21 cellular contexts compared by ENCODE assay signal in the genomic region with DNA sequence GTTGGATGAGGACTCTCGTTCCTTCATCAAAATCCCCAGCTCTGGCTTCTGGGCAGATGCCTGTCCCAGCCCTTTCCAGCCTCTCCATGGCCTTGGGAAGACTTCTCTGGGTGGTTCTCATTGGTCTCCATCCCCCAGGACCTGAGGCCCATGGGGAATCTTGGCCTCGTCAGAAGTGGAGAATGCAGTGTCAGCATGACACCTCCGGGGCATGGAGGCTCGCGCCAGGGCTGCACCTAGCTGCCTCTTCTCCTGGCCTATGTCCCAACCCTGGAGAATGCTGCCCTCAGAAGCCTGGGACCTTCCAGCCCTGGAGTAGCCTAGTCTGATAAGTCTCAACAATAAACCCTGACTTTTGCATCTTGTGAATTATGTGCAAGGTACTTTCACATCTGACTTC. TPM values are rescaled to one million over a fixed set of nuclear protein-coding genes. Genes with fewer than 3 reads are reported as not detected.
"Had no signal": no experiment of that assay in that cellular context is flagged by ENCODE, and none has a peak within 500 bp of the region (broad histone marks: within the 10 kb centered on the region; RNA-seq: fewer than 3 reads in every experiment).

No MANE protein-coding gene starts in this region.

- H3K27ac ChIP-seq: brain microvascular endothelial cell, neural progenitor cell had no signal

- H3K4me3 ChIP-seq: esophagus muscularis mucosa, neural progenitor cell had no signal

- ATAC-seq: left colon; stimulated activated naive CD8-positive, alpha-beta T cell treated with anti-CD3 and anti-CD28 coated beads, Interleukin-15, amount 100 ng/mL, for 72 hours; WTC11 had no signal

- DNase-seq: activated CD4-positive, alpha-beta T cell treated with anti-CD3 and anti-CD28 coated beads, Interleukin-2, amount 10 ng/mL, durations not matched to agents 24 days and 14 days; activated CD8-positive, alpha-beta memory T cell treated with anti-CD3 and anti-CD28 coated beads, Interleukin-2, amount 50 U/mL, for 48 hours; activated gamma-delta T cell treated with Interleukin-2 at 50 U/mL for 16 hours; activated naive CD8-positive, alpha-beta T cell treated with anti-CD3 and anti-CD28 coated beads for 36 hours; brain microvascular endothelial cell; cortex of kidney; effector CD4-positive, alpha-beta T cell; left colon; naive B cell; stimulated activated CD4-positive, alpha-beta T cell treated with anti-CD3 and anti-CD28 coated beads, Interleukin-1b, Interleukin-23, amount 100 ng/mL, for 48 hours; stimulated activated naive CD8-positive, alpha-beta T cell treated with anti-CD3 and anti-CD28 coated beads, Interleukin-15, amount 100 ng/mL, for 72 hours; SW 1271 had no signal

- H3K36me3 ChIP-seq: brain microvascular endothelial cell, esophagus muscularis mucosa, neural progenitor cell had no signal

- H3K9me3 ChIP-seq: esophagus muscularis mucosa had no signal

RNA-seq across cellular contexts. Expression of a gene that starts 3.0 kb away (rescaled TPM):
- total RNA-seq: activated CD4-positive, alpha-beta T cell treated with anti-CD3 and anti-CD28 coated beads, Interleukin-2, amount 10 ng/mL, durations not matched to agents 24 days and 14 days; activated naive CD8-positive, alpha-beta T cell treated with anti-CD3 and anti-CD28 coated beads for 36 hours; osteocyte; pulmonary artery endothelial cell; T-helper 2 cell treated with Interferon-gamma antibody and Interleukin-4, amounts not matched to agents 100 ng/mL and 5 ng/mL, for 36 hours; temporal lobe; WTC11 had no signal

RNA-seq across cellular contexts. Expression of a gene that starts 11.8 kb away (rescaled TPM):
- total RNA-seq: activated CD4-positive, alpha-beta T cell treated with anti-CD3 and anti-CD28 coated beads, Interleukin-2, amount 10 ng/mL, durations not matched to agents 24 days and 14 days; activated naive CD8-positive, alpha-beta T cell treated with anti-CD3 and anti-CD28 coated beads for 36 hours; mononuclear cell; pulmonary artery endothelial cell; T-helper 2 cell treated with Interferon-gamma antibody and Interleukin-4, amounts not matched to agents 100 ng/mL and 5 ng/mL, for 36 hours had no signal

RNA-seq across cellular contexts. Expression of a gene that starts 34.4 kb away (rescaled TPM):
- total RNA-seq: activated CD4-positive, alpha-beta T cell treated with anti-CD3 and anti-CD28 coated beads, Interleukin-2, amount 10 ng/mL, durations not matched to agents 24 days and 14 days; activated naive CD8-positive, alpha-beta T cell treated with anti-CD3 and anti-CD28 coated beads for 36 hours; esophagus muscularis mucosa; osteocyte; pulmonary artery endothelial cell; T-helper 2 cell treated with Interferon-gamma antibody and Interleukin-4, amounts not matched to agents 100 ng/mL and 5 ng/mL, for 36 hours; temporal lobe; ureter; WTC11 had no signal
